ENCODE assay signal across 9 cellular contexts in genomic region chr9:35691757-35692301, GRCh38. TPM values are rescaled to one million over a fixed set of nuclear protein-coding genes. Genes with fewer than 3 reads are reported as not detected.
DNase-seq lines count a peak whose midpoint lies in the region; ATAC-seq and TF ChIP-seq lines count a peak whose summit lies in the region.
"Had no signal": no experiment of that assay in that cellular context is flagged by ENCODE, and none has a peak within 500 bp of the region (broad histone marks: within the 10 kb centered on the region; RNA-seq: fewer than 3 reads in every experiment).

No MANE protein-coding gene starts in this region.

- no peak overlapping the region for H3K4ac ChIP-seq in H9 (ENCODE audit: low read depth, low read length)

- H3K27me3 Mint-ChIP-seq in H9 (ENCODE audit: low read depth) (no peaks in the 10 kb centered on the region; the same call in 1 of the 2 replicates), nephron (ENCODE audit: low read depth) (no peaks in the 10 kb centered on the region)

- H3K36me3 ChIP-seq in A673 (ENCODE audit: insufficient read depth, low read length, poor library complexity, severe bottlenecking) (peaks cover 4% of the 10 kb centered on the region), breast epithelium (no peaks in the 10 kb centered on the region), OCI-LY7 (ENCODE audit: insufficient read depth, low read length) (peaks cover 14% of the 10 kb centered on the region)

- no TSS peak for BruUV-seq in A673 (replicated peaks; lab: Mats Ljungman, UMichigan)
- no TSS peak for BruUV-seq in OCI-LY7 (replicated peaks; lab: Mats Ljungman, UMichigan)

- H3K4me3 Mint-ChIP-seq in H9 (peak overlapping the region; percentile 84 to 93), nephron (peak overlapping the region; percentile 89 to 95 (median 91))

- H3K9me3 Mint-ChIP-seq in H9 (peaks cover 0 to 2% of the 10 kb centered on the region in 2 experiments; a peak in 2 of 5 replicates), nephron (no peaks in the 10 kb centered on the region)

- no peak overlapping the region for H2AK5ac ChIP-seq in H9 (ENCODE audit: insufficient read length, low read length)

- H3K79me1 ChIP-seq in H9 (ENCODE audit: insufficient read depth, low read depth, low read length, poor library complexity, severe bottlenecking) = no peaks in the 10 kb centered on the region

- POLR2A ChIA-PET in A673 (lab: Charles Lee; ENCODE audit: low non-redundant PET) = interaction anchor here (0.6 kb wide), 1 partner anchor 68 kb away, joined by 7 read pairs; no protein-coding TSS in a partner anchor
- POLR2A ChIA-PET in OCI-LY7 (lab: Charles Lee) = interaction anchor here (1.4 kb wide), 1 partner anchor 27 kb away, joined by 6 read pairs; the partner anchor contains the start of gene ARHGEF39

- H3K9ac ChIP-seq in H9 (ENCODE audit: extremely low read depth, insufficient read length, low read length) = no peak overlapping the region

- peak overlapping the region; percentile 65 for H3K4me2 ChIP-seq in H9 (ENCODE audit: insufficient read depth, insufficient read length, low read length)
- no peak overlapping the region for H3K4me2 ChIP-seq in OCI-LY7 (ENCODE audit: low read length)

- H3K14ac ChIP-seq in H9 (ENCODE audit: insufficient read depth, low read length) = no peak overlapping the region

- H4K91ac ChIP-seq in H9 (ENCODE audit: insufficient read length, low read depth, low read length) = no peak overlapping the region

- no peak overlapping the region for H2BK120ac ChIP-seq in H9 (ENCODE audit: low read depth, low read length, poor library complexity, severe bottlenecking)

- TF ChIP-seq POLR2A in breast epithelium (IDR thresholded peaks at IDR 0.05) = no peak

- no peak for ATAC-seq in GM18498 (IDR thresholded peaks at IDR 0.05; ENCODE audit: unreplicated experiment)

- peaks cover 6% of the 10 kb centered on the region for H3K23me2 ChIP-seq in H9 (ENCODE audit: insufficient read length, low read depth, low read length, poor library complexity, severe bottlenecking)

- no peak overlapping the region for H4K8ac ChIP-seq in H9 (replicated peaks; ENCODE audit: insufficient read length, low read depth, low read length)

- no CpG with 5 or more reads among the region's 13 CpGs for WGBS in H9 (ENCODE audit: extremely low coverage, insufficient read length, low lambda C conversion rate)

- H2BK12ac ChIP-seq in H9 (ENCODE audit: insufficient read length, low read depth, low read length) = no peak overlapping the region

- H3K4me1 Mint-ChIP-seq in H9 = peaks cover 26 to 27% of the 10 kb centered on the region in 2 experiments
- peaks cover 34% of the 10 kb centered on the region for H3K4me1 Mint-ChIP-seq in nephron

- TF ChIP-seq CTCF in A673 (conservative IDR thresholded peaks at IDR 0.05; ENCODE audit: low read depth, low read length) = no peak
- peak; percentile 31; the same call in 2 of the 3 replicates for TF ChIP-seq CTCF in H9 (conservative IDR thresholded peaks at IDR 0.05)
- TF ChIP-seq CTCF in breast epithelium (IDR thresholded peaks at IDR 0.05) = no peak
- TF ChIP-seq CTCF in nephron (IDR thresholded peaks at IDR 0.05; ENCODE audit: unreplicated experiment in 3 of 3) = no peak
- TF ChIP-seq CTCF in OCI-LY7 (conservative IDR thresholded peaks at IDR 0.05; ENCODE audit: low read length) = no peak

- no peak for DNase-seq in A673 (ENCODE audit: low spot score)
- peak; percentile 52 for DNase-seq in H9
- DNase-seq in breast epithelium (ENCODE audit: low spot score in 2 of 2) = no peak
- DNase-seq in NCI-H226 = no peak
- DNase-seq in NCI-H2171 treated with DMSO at 0.1 percent for 48 hours (lab: John Stamatoyannopoulos, UW) = no peak
- no peak for DNase-seq in OCI-LY7 (ENCODE audit: low spot score)
- DNase-seq: NCI-H524 treated with DMSO at 0.1 percent for 48 hours had no signal

- no peaks in the 10 kb centered on the region for H3K9me2 ChIP-seq in OCI-LY7 (ENCODE audit: insufficient read depth, low read length)

- H2BK15ac ChIP-seq in H9 (ENCODE audit: low read depth, low read length) = no peak overlapping the region

- no peak overlapping the region for H2BK5ac ChIP-seq in H9 (ENCODE audit: insufficient read length, low read length)

- H3K79me2 ChIP-seq in H9 (ENCODE audit: insufficient read depth, low read length) (no peaks in the 10 kb centered on the region; the same call in 1 of the 2 replicates), OCI-LY7 (ENCODE audit: insufficient read depth, low read depth, low read length) (no peaks in the 10 kb centered on the region)

- H3K23ac ChIP-seq in H9 (ENCODE audit: insufficient read length, low read depth, low read length) = no peak overlapping the region

- no peak overlapping the region for H3K18ac ChIP-seq in H9 (ENCODE audit: insufficient read length, low read depth, low read length)

- no peak overlapping the region for H2BK20ac ChIP-seq in H9 (ENCODE audit: low read depth, low read length, poor library complexity, severe bottlenecking)

- no peak overlapping the region for H2AFZ ChIP-seq in H9 (ENCODE audit: low read length)
- H2AFZ ChIP-seq in OCI-LY7 (ENCODE audit: low read length) = no peak overlapping the region

- peaks cover 6 to 22% (median 13%) of the 10 kb centered on the region in 3 experiments for H3K36me3 Mint-ChIP-seq in H9 (ENCODE audit: insufficient read depth in 1 of 3, low read depth in 3 of 3)
- H3K36me3 Mint-ChIP-seq in nephron (ENCODE audit: low read depth) = peaks cover 5% of the 10 kb centered on the region

- H3K4me3 ChIP-seq in A673 (ENCODE audit: low read depth, low read length, poor library complexity, severe bottlenecking) (no peak overlapping the region), breast epithelium (peak overlapping the region in 1 of 3 donors; percentile 81), OCI-LY7 (ENCODE audit: low read depth, low read length, poor library complexity, severe bottlenecking) (no peak overlapping the region)

- no peaks in the 10 kb centered on the region for H3K27me3 ChIP-seq in A673 (replicated peaks; ENCODE audit: insufficient read depth, low read depth, low read length, poor library complexity)
- no peaks in the 10 kb centered on the region for H3K27me3 ChIP-seq in H9 (ENCODE audit: insufficient read depth, low read length)
- no peaks in the 10 kb centered on the region for H3K27me3 ChIP-seq in breast epithelium

- H3K9me3 ChIP-seq in A673 (ENCODE audit: low read depth, low read length, poor library complexity, severe bottlenecking) (no peaks in the 10 kb centered on the region), H9 (ENCODE audit: control insufficient read depth, low read depth, low read length) (no peaks in the 10 kb centered on the region), breast epithelium (no peaks in the 10 kb centered on the region), OCI-LY7 (ENCODE audit: low read length) (no peaks in the 10 kb centered on the region)

- H3K4me1 ChIP-seq in A673 (ENCODE audit: insufficient read depth, low read length, poor library complexity, severe bottlenecking) = peaks cover 25% of the 10 kb centered on the region
- H3K4me1 ChIP-seq in H9 (ENCODE audit: insufficient read depth, low read length) = peaks cover 3% of the 10 kb centered on the region; the same call in 1 of the 2 replicates
- H3K4me1 ChIP-seq in breast epithelium = peaks cover 0 to 3% of the 10 kb centered on the region in 2 donors
- peaks cover 38% of the 10 kb centered on the region for H3K4me1 ChIP-seq in OCI-LY7 (ENCODE audit: insufficient read depth, low read length, poor library complexity, severe bottlenecking)

- no peak overlapping the region for H3T11ph ChIP-seq in H9 (ENCODE audit: low read length)

- H3K27ac ChIP-seq in A673 (ENCODE audit: low read depth, low read length, poor library complexity, severe bottlenecking) (peak overlapping the region; percentile 92), H9 (ENCODE audit: insufficient read length, low read depth, low read length) (no peak overlapping the region), breast epithelium (peak overlapping the region; percentile 92 to 94), OCI-LY7 (ENCODE audit: low read depth, low read length, poor library complexity, severe bottlenecking) (no peak overlapping the region)

- intact Hi-C loops in A673 (cut with micrococcal nuclease; ENCODE audit: unreplicated experiment) (no loop called here), breast epithelium (cut with DNase I; ENCODE audit: low total_unique reads) (no loop called here), OCI-LY7 (cut with micrococcal nuclease; ENCODE audit: unreplicated experiment) (no loop called here)

- no peak overlapping the region for H3K56ac ChIP-seq in H9 (ENCODE audit: insufficient read length, low read depth, low read length)

- H4K5ac ChIP-seq in H9 (ENCODE audit: insufficient read length, low read depth, low read length) = no peak overlapping the region

- H3K27ac Mint-ChIP-seq in H9 (peak overlapping the region in 1 of 3 experiments; percentile 42; a peak in 2 of 7 replicates), nephron (peak overlapping the region; percentile 65 to 88 (median 81))

- H4K20me1 ChIP-seq in H9 (ENCODE audit: control insufficient read depth, insufficient read depth, insufficient read length) = no peaks in the 10 kb centered on the region
- H4K20me1 ChIP-seq in OCI-LY7 (ENCODE audit: insufficient read depth, low read length) = no peaks in the 10 kb centered on the region

- CTCF ChIA-PET in A673 (lab: Charles Lee) = interaction anchor here (0.6 to 0.7 kb wide), 2 partner anchors 57 to 88 kb away, joined by 3 to 4 read pairs; partner anchors contain the start of genes GBA2 and RGP1
- CTCF ChIA-PET in OCI-LY7 (lab: Charles Lee; ENCODE audit: unreplicated experiment) = interaction anchor here (1.1 kb wide), 1 partner anchor 21 kb away, joined by 3 read pairs; no protein-coding TSS in a partner anchor

RNA-seq across cellular contexts. Expression of gene TPM2, which starts 2.1 kb away (rescaled TPM):
- total RNA-seq in A673 (2021) (39.2 and 44.3 TPM in 2 replicates), H9 (2021) (221 and 225 TPM in 2 replicates), breast epithelium (100 to 1,000 TPM; 143 to 402 (median 258) TPM), OCI-LY7 (2022) (2.5 and 3.8 TPM in 2 replicates)
- total RNA-seq in OCI-LY7 (2014; rRNA removed; shearing (Covaris generic)) = 0.44 TPM in 1 of 2 replicates, not detected in the other

RNA-seq across cellular contexts. Expression of gene CA9, which starts 18.1 kb away (rescaled TPM):
- 0.32 and 1.4 TPM in 2 replicates for total RNA-seq in A673 (2021)
- total RNA-seq in H9 (2021) = 0.94 and 1.9 TPM in 2 replicates
- total RNA-seq in breast epithelium = 1 to 10 TPM in 1 of 3 donors, under 1 TPM in 1, not detected in 1; 0.16 to 5.0 TPM
- total RNA-seq in OCI-LY7 (2014; rRNA removed; shearing (Covaris generic)) = 0.10 and 0.16 TPM in 2 replicates
- not detected in 2 replicates for total RNA-seq in OCI-LY7 (2022)

RNA-seq across cellular contexts. Expression of gene ARHGEF39, which starts 26.8 kb away (rescaled TPM):
- total RNA-seq in A673 (2021) = 25.0 and 27.7 TPM in 2 replicates
- 21.6 and 24.4 TPM in 2 replicates for total RNA-seq in H9 (2021)
- total RNA-seq in breast epithelium = 1 to 10 TPM in 1 of 3 donors, under 1 TPM in 2; 0.59 to 1.6 (median 0.80) TPM
- 22.7 and 30.8 TPM in 2 replicates for total RNA-seq in OCI-LY7 (2014; rRNA removed; shearing (Covaris generic))
- total RNA-seq in OCI-LY7 (2022) = 48.1 and 53.6 TPM in 2 replicates

RNA-seq across cellular contexts. Expression of gene CCDC107, which starts 33.7 kb away (rescaled TPM):
- total RNA-seq in A673 (2021) = 12.9 and 16.4 TPM in 2 replicates
- 11.3 and 12.0 TPM in 2 replicates for total RNA-seq in H9 (2021)
- 100 to 1,000 TPM in 1 of 3 donors, 10 to 100 TPM in 2; 18.3 to 102 (median 35.4) TPM for total RNA-seq in breast epithelium
- 16.5 and 20.3 TPM in 2 replicates for total RNA-seq in OCI-LY7 (2014; rRNA removed; shearing (Covaris generic))
- 10.0 and 11.4 TPM in 2 replicates for total RNA-seq in OCI-LY7 (2022)

RNA-seq across cellular contexts. Expression of gene RMRP, which starts 34.0 kb away (rescaled TPM):
- total RNA-seq in A673 (2021) (13,531 and 14,573 TPM in 2 replicates), H9 (2021) (18,417 and 20,652 TPM in 2 replicates), breast epithelium (1,000 to 10,000 TPM; 1,664 to 2,064 (median 2,058) TPM), OCI-LY7 (2022) (4,033 and 12,624 TPM in 2 replicates)
- total RNA-seq in OCI-LY7 (2014; rRNA removed; shearing (Covaris generic)) = 21,739 and 26,575 TPM in 2 replicates

Comparison
In these comparisons a context has a peak if more than half of its experiments do, and no peak if none do; other contexts are left out.
1. H3K27ac ChIP-seq: peak in A673 (single experiment) and breast epithelium (2 of 2); none in H9 (single experiment) and OCI-LY7 (single experiment).